In the genomic region with DNA sequence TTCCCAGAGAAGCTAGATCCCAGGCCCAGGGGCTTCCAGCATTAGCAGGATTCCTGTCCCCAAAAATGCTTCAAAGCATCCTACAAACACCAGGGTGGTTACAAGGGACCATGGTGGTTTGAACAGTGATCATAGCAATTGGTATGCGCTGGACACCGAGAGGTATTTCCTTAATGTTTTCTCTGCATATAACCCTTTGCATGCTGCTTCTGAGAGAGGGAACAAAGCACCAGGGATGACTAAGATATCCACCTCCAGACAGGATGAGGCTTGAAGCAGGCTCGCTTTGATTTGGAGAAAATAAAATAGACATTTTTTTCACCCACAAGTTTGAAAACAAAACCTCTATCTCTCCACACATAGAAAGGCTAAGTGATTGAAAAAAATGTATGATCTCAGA, we compare ENCODE assay signal across 32 cellular contexts. TPM values are rescaled to one million over a fixed set of nuclear protein-coding genes. Genes with fewer than 3 reads are reported as not detected.
DNase-seq lines count a peak whose midpoint lies in the region; ATAC-seq, FAIRE-seq and TF ChIP-seq lines count a peak whose summit lies in the region.
"Had no signal": no experiment of that assay in that cellular context is flagged by ENCODE, and none has a peak within 500 bp of the region (broad histone marks: within the 10 kb centered on the region; RNA-seq: fewer than 3 reads in every experiment).

No MANE protein-coding gene starts in this region.

- TF ChIP-seq POLR2A in body of pancreas (IDR thresholded peaks at IDR 0.05): no peak

- no peaks in the 10 kb centered on the region for H3K27me3 Mint-ChIP-seq in astrocyte (ENCODE audit: low read depth, unreplicated experiment)

- H3K9ac ChIP-seq in astrocyte (ENCODE audit: low read length) (peak overlapping the region; percentile 12), skeletal muscle satellite cell (ENCODE audit: low read depth, low read length) (no peak overlapping the region)

- H3K4me3 ChIP-seq in astrocyte (ENCODE audit: insufficient read depth, low read depth, low read length) (no peak overlapping the region), skeletal muscle satellite cell (ENCODE audit: low read length) (no peak overlapping the region), body of pancreas (no peak overlapping the region)
- H3K4me3 ChIP-seq: adrenal gland, esophagus squamous epithelium, gastrocnemius medialis, tibial nerve had no signal

- H3K9me3 ChIP-seq in astrocyte (ENCODE audit: insufficient read depth, low read depth, low read length) (no peaks in the 10 kb centered on the region), skeletal muscle satellite cell (replicated peaks; ENCODE audit: low read length) (no peaks in the 10 kb centered on the region), body of pancreas (no peaks in the 10 kb centered on the region)
- H3K9me3 ChIP-seq: adrenal gland, esophagus squamous epithelium, gastrocnemius medialis, tibial nerve had no signal

- H3K27ac ChIP-seq in astrocyte (ENCODE audit: low read depth, low read length) (peak overlapping the region; percentile 35), foreskin keratinocyte (peak overlapping the region; percentile 32), body of pancreas (no peak overlapping the region)
- H3K27ac ChIP-seq: adrenal gland, esophagus squamous epithelium, gastrocnemius medialis, tibial nerve, WERI-Rb-1 had no signal

- peak; percentile 87 for FAIRE-seq in astrocyte (lab: Jason Lieb, UNC)
- FAIRE-seq: D721Med, GM12892, islet of Langerhans had no signal

- H4K20me1 ChIP-seq in astrocyte (ENCODE audit: insufficient read depth, low read length): no peaks in the 10 kb centered on the region

- no peaks in the 10 kb centered on the region for H3K9me3 Mint-ChIP-seq in astrocyte (ENCODE audit: unreplicated experiment)
- H3K9me3 Mint-ChIP-seq: activated T-cell treated with anti-CD3 and anti-CD28 coated beads, Interleukin-2, amount 50 U/mL, for 4 hours; CD14-positive monocyte; endodermal cell; natural killer cell had no signal

- H3K4me3 Mint-ChIP-seq in astrocyte (ENCODE audit: unreplicated experiment): no peak overlapping the region
- H3K4me3 Mint-ChIP-seq: activated T-cell treated with anti-CD3 and anti-CD28 coated beads, Interleukin-2, amount 50 U/mL, for 4 hours; CD14-positive monocyte; endodermal cell; natural killer cell had no signal

- H3K4me1 Mint-ChIP-seq in astrocyte (ENCODE audit: low read depth, unreplicated experiment): peaks cover 32% of the 10 kb centered on the region
- H3K4me1 Mint-ChIP-seq: CD14-positive monocyte, endodermal cell, natural killer cell had no signal

- H3K4me2 ChIP-seq in astrocyte (ENCODE audit: low read length) (peak overlapping the region; percentile 44), skeletal muscle satellite cell (ENCODE audit: low read length) (peak overlapping the region; percentile 6)

- H3K4me1 ChIP-seq in astrocyte (ENCODE audit: insufficient read depth, low read length) (peaks cover 10% of the 10 kb centered on the region), foreskin keratinocyte (peaks cover 18% of the 10 kb centered on the region), skeletal muscle satellite cell (ENCODE audit: control insufficient read depth, insufficient read depth, low read length) (peaks cover 10% of the 10 kb centered on the region), body of pancreas (no peaks in the 10 kb centered on the region)
- H3K4me1 ChIP-seq: esophagus squamous epithelium, gastrocnemius medialis had no signal

- no peak for TF ChIP-seq CTCF in astrocyte (IDR thresholded peaks at IDR 0.05; ENCODE audit: insufficient read depth, low read depth, low read length)
- TF ChIP-seq CTCF in foreskin keratinocyte (conservative IDR thresholded peaks at IDR 0.05): no peak
- TF ChIP-seq CTCF in body of pancreas (IDR thresholded peaks at IDR 0.05): no peak

- no peak overlapping the region for H2AFZ ChIP-seq in astrocyte (ENCODE audit: low read depth, low read length)

- peak overlapping the region; percentile 8 for H3K27ac Mint-ChIP-seq in astrocyte (ENCODE audit: unreplicated experiment)
- H3K27ac Mint-ChIP-seq: CD14-positive monocyte, endodermal cell, natural killer cell had no signal

- 85 to 93% methylated on average over 3 of the region's 3 CpGs for WGBS in body of pancreas, 2 donors

- ATAC-seq in foreskin keratinocyte: peak; percentile 92
- no peak for ATAC-seq in body of pancreas
- ATAC-seq in GM18517 (IDR thresholded peaks at IDR 0.05; ENCODE audit: unreplicated experiment): no peak
- ATAC-seq: activated T-cell treated with anti-CD3 and anti-CD28 coated beads, Interleukin-2, amount 50 U/mL, for 4 hours; gastrocnemius medialis; natural killer cell had no signal

- DNase-seq in EL: peak; percentile 59
- peak; percentile 84 for DNase-seq in astrocyte (ENCODE audit: low read depth)
- DNase-seq in foreskin keratinocyte: peak; percentile 80 to 92
- no peak for DNase-seq in body of pancreas
- no peak for DNase-seq in midbrain (lab: John Stamatoyannopoulos, UW)
- DNase-seq: activated CD4-positive, alpha-beta T cell treated with anti-CD3 and anti-CD28 coated beads for 48 hours; activated naive CD4-positive, alpha-beta T cell; activated T-cell treated with anti-CD3 and anti-CD28 coated beads, Interleukin-2, amount 50 U/mL, for 4 hours; adrenal gland; caudate nucleus; endodermal cell; esophagus squamous epithelium; gastrocnemius medialis; natural killer cell; NCI-H2029 treated with DMSO at 0.1 percent for 48 hours; NCI-H526 treated with DMSO at 0.1 percent for 48 hours; SHP77 treated with DMSO at 0.1 percent for 48 hours; stimulated activated CD4-positive, alpha-beta T cell treated with anti-CD3 and anti-CD28 coated beads, Interleukin-2, amount 100 ng/mL, for 24 hours; T-helper 9 cell; WERI-Rb-1 had no signal

- H3K36me3 ChIP-seq in astrocyte (ENCODE audit: insufficient read depth, low read length): no peaks in the 10 kb centered on the region
- no peaks in the 10 kb centered on the region for H3K36me3 ChIP-seq in skeletal muscle satellite cell (ENCODE audit: insufficient read depth, low read length)
- H3K36me3 ChIP-seq in body of pancreas (replicated peaks in 1 of 2; ENCODE audit: insufficient read depth in 1 of 2, low read depth in 2 of 2): no peaks in the 10 kb centered on the region
- H3K36me3 ChIP-seq: adrenal gland, esophagus squamous epithelium, gastrocnemius medialis, tibial nerve, WERI-Rb-1 had no signal

- no peaks in the 10 kb centered on the region for H3K36me3 Mint-ChIP-seq in astrocyte (ENCODE audit: low read depth, unreplicated experiment)
- H3K36me3 Mint-ChIP-seq: CD14-positive monocyte, natural killer cell had no signal

- H3K27me3 ChIP-seq in astrocyte (ENCODE audit: insufficient read depth, low read length) (no peaks in the 10 kb centered on the region), foreskin keratinocyte (no peaks in the 10 kb centered on the region), skeletal muscle satellite cell (ENCODE audit: control insufficient read depth, insufficient read depth, low read length) (no peaks in the 10 kb centered on the region), body of pancreas (no peaks in the 10 kb centered on the region)
- H3K27me3 ChIP-seq: adrenal gland, esophagus squamous epithelium, gastrocnemius medialis, tibial nerve had no signal

- H3K79me2 ChIP-seq in astrocyte (ENCODE audit: insufficient read depth, low read length): no peaks in the 10 kb centered on the region

- intact Hi-C loops in body of pancreas (cut with DNase I): no loop called here

RNA-seq across cellular contexts. Expression of a gene that starts 50.5 kb away (rescaled TPM):
- total RNA-seq in astrocyte: not detected in 2 replicates
- total RNA-seq in foreskin keratinocyte: not detected in 2 replicates
- not detected in 2 replicates for polyA plus RNA-seq in foreskin keratinocyte
- total RNA-seq in skeletal muscle satellite cell (2012; rRNA removed): not detected in 2 replicates
- total RNA-seq in body of pancreas: not detected
- total RNA-seq: activated CD8-positive, alpha-beta memory T cell treated with anti-CD3 and anti-CD28 coated beads for 36 hours; activated T-cell treated with anti-CD3 and anti-CD28 coated beads, Interleukin-2, amount 50 U/mL, for 4 hours; adrenal gland; endodermal cell; esophagus squamous epithelium; gastrocnemius medialis; H4; lower leg skin; mononuclear cell; natural killer cell had no signal
- polyA plus RNA-seq: adrenal gland, AG04450, CD14-positive monocyte had no signal

Comparison
In these comparisons a context has a peak if more than half of its experiments do, and no peak if none do; other contexts are left out.
1. DNase-seq: peak in EL (single experiment), astrocyte (single experiment) and foreskin keratinocyte (2 of 2); none in body of pancreas (0 of 4) and midbrain (single experiment).
2. H3K27ac ChIP-seq: peak in astrocyte (single experiment) and foreskin keratinocyte (single experiment); none in body of pancreas (0 of 4).